Comparison of ENCODE assay signal across 2 cellular contexts in genomic region chr20:63500151-63500901, GRCh38.
A peak's percentile ranks its signal among the peaks of the same experiment; 100 is the strongest.
TF ChIP-seq lines count a peak whose summit lies in the region.

No MANE protein-coding gene starts in this region.

TF ChIP-seq in WTC11, 78 proteins besides CTCF, POLR2A, EP300 and RAD21:
- TF ChIP-seq ZNF512 (CRISPR knock-in tag; IDR thresholded peaks at IDR 0.05; ENCODE audit: borderline replicate concordance) (no peak), MAX (CRISPR knock-in tag; IDR thresholded peaks at IDR 0.05) (no peak), MLX (CRISPR knock-in tag; IDR thresholded peaks at IDR 0.05) (no peak), AFF4 (CRISPR knock-in tag; IDR thresholded peaks at IDR 0.05; ENCODE audit: borderline replicate concordance) (no peak), RORB (CRISPR knock-in tag; IDR thresholded peaks at IDR 0.05) (no peak), NR2C2 (CRISPR knock-in tag; IDR thresholded peaks at IDR 0.05) (no peak), SMAD4 (CRISPR knock-in tag; IDR thresholded peaks at IDR 0.05) (no peak), CBFB (CRISPR knock-in tag; IDR thresholded peaks at IDR 0.05; ENCODE audit: low read depth) (no peak), ATF6 (CRISPR knock-in tag; IDR thresholded peaks at IDR 0.05) (no peak), ZNF396 (CRISPR knock-in tag; IDR thresholded peaks at IDR 0.05; ENCODE audit: borderline replicate concordance) (no peak), CDX4 (CRISPR knock-in tag; IDR thresholded peaks at IDR 0.05; ENCODE audit: borderline replicate concordance) (no peak), AR (CRISPR knock-in tag; IDR thresholded peaks at IDR 0.05) (no peak)
TF ChIP-seq in WTC11: peak in this region for 0.

TF ChIP-seq in HepG2, 621 proteins besides CTCF, POLR2A, EP300 and RAD21:
- TF ChIP-seq EHMT2 (IDR thresholded peaks at IDR 0.05; ENCODE audit: borderline replicate concordance, low read depth, low read length) (no peak), PCBP1 (IDR thresholded peaks at IDR 0.05; ENCODE audit: borderline replicate concordance, low read depth, low read length) (peak; percentile 13; the same call in 1 of the 2 replicates)
